Comparison of ENCODE assay signal across 13 cellular contexts in genomic region chr16:350203-350602, GRCh38. TPM values are rescaled to one million over a fixed set of nuclear protein-coding genes. Genes with fewer than 3 reads are reported as not detected.
DNase-seq lines count a peak whose midpoint lies in the region; ATAC-seq and TF ChIP-seq lines count a peak whose summit lies in the region.
"Had no signal": no experiment of that assay in that cellular context is flagged by ENCODE, and none has a peak within 500 bp of the region (broad histone marks: within the 10 kb centered on the region; RNA-seq: fewer than 3 reads in every experiment).

No MANE protein-coding gene starts in this region.

- no peaks in the 10 kb centered on the region for H3K27me3 ChIP-seq in BLaER1 treated with 17β-estradiol and CSF1 and Interleukin-3, amounts not matched to agents 10 nM and 100 nM
- H3K27me3 ChIP-seq in neuronal stem cell (ENCODE audit: control insufficient read depth in 3 of 3, insufficient read depth in 3 of 3, low read depth in 1 of 3, low read length in 3 of 3): peaks cover 0 to 12% (median 0%) of the 10 kb centered on the region in 3 experiments
- H3K27me3 ChIP-seq: BE2C had no signal

- H2BK12ac ChIP-seq in neuronal stem cell (ENCODE audit: low read length): no peak overlapping the region

- H3K14ac ChIP-seq in neuronal stem cell (ENCODE audit: low read length): no peak overlapping the region

- H4K91ac ChIP-seq in neuronal stem cell (ENCODE audit: low read depth, low read length, poor library complexity): no peak overlapping the region

- H3K4me1 Mint-ChIP-seq in Calu3 (ENCODE audit: low read depth, unreplicated experiment) (peaks cover 25% of the 10 kb centered on the region), WTC11 (peaks cover 6% of the 10 kb centered on the region), mesothelial cell of epicardium (peaks cover 9% of the 10 kb centered on the region)

- H3K4ac ChIP-seq in neuronal stem cell (ENCODE audit: low read length): no peak overlapping the region

- peaks cover 46 to 58% (median 53%) of the 10 kb centered on the region in 10 experiments for H3K4me1 ChIP-seq in BLaER1 treated with 17β-estradiol and CSF1 and Interleukin-3, amounts not matched to agents 10 nM and 100 nM
- H3K4me1 ChIP-seq in neuronal stem cell (ENCODE audit: control insufficient read depth in 2 of 2, insufficient read depth in 1 of 2, low read depth in 1 of 2, low read length in 2 of 2): peaks cover 0 to 5% of the 10 kb centered on the region in 2 donors
- H3K4me1 ChIP-seq: BE2C had no signal

- no peak overlapping the region for H2AFZ ChIP-seq in neuronal stem cell (ENCODE audit: low read length)

- H3K27me3 Mint-ChIP-seq in Calu3 (ENCODE audit: unreplicated experiment) (no peaks in the 10 kb centered on the region), WTC11 (ENCODE audit: low read depth) (no peaks in the 10 kb centered on the region; the same call in 1 of the 2 replicates), mesothelial cell of epicardium (ENCODE audit: low read depth) (no peaks in the 10 kb centered on the region)

- H3K4me2 ChIP-seq in BLaER1 treated with 17β-estradiol and CSF1 and Interleukin-3, amounts not matched to agents 10 nM and 100 nM: peak overlapping the region; percentile 78 to 98 (median 96)
- no peak overlapping the region for H3K4me2 ChIP-seq in neuronal stem cell (ENCODE audit: insufficient read depth, low read length, poor library complexity, severe bottlenecking)

- peaks cover 61 to 76% (median 67%) of the 10 kb centered on the region in 11 experiments for H4K20me1 ChIP-seq in BLaER1 treated with 17β-estradiol and CSF1 and Interleukin-3, amounts not matched to agents 10 nM and 100 nM

- H3K9ac ChIP-seq in BLaER1 treated with 17β-estradiol and CSF1 and Interleukin-3, amounts not matched to agents 10 nM and 100 nM: peak overlapping the region in 5 of 11 experiments; percentile 24 to 92 (median 35); a peak in 5 of 22 replicates
- H3K9ac ChIP-seq in neuronal stem cell (ENCODE audit: low read depth, low read length, poor library complexity): no peak overlapping the region

- H3K79me1 ChIP-seq in neuronal stem cell (ENCODE audit: low read depth, low read length): peaks cover 3% of the 10 kb centered on the region

- no peak overlapping the region for H2BK15ac ChIP-seq in neuronal stem cell (ENCODE audit: low read length)

- no peaks in the 10 kb centered on the region for H3K9me3 ChIP-seq in BLaER1 treated with 17β-estradiol and CSF1 and Interleukin-3, amounts not matched to agents 10 nM and 100 nM (replicated peaks in 1 of 11)
- H3K9me3 ChIP-seq in neuronal stem cell (replicated peaks in 1 of 2; ENCODE audit: control insufficient read depth in 2 of 2, insufficient read depth in 1 of 2, low read depth in 1 of 2, low read length in 2 of 2): peaks cover 0 to 8% of the 10 kb centered on the region in 2 donors
- H3K9me3 ChIP-seq: BE2C had no signal

- H4K8ac ChIP-seq in neuronal stem cell (ENCODE audit: low read depth, low read length): no peak overlapping the region

- H2AK5ac ChIP-seq in neuronal stem cell (ENCODE audit: low read depth, low read length): no peak overlapping the region

- TSS peak; percentile 44 for BruUV-seq in Calu3 (replicated peaks; lab: Mats Ljungman, UMichigan)

- intact Hi-C loops in Calu3 (cut with micrococcal nuclease; ENCODE audit: unreplicated experiment): no loop called here

- H3K27ac Mint-ChIP-seq in Calu3 (ENCODE audit: unreplicated experiment) (no peak overlapping the region), WTC11 (peak overlapping the region; percentile 39), mesothelial cell of epicardium (peak overlapping the region; percentile 43)

- H2BK120ac ChIP-seq in neuronal stem cell (ENCODE audit: low read depth, low read length): no peak overlapping the region

- no peak overlapping the region for H3K4me3 ChIP-seq in BLaER1 treated with 17β-estradiol and CSF1 and Interleukin-3, amounts not matched to agents 10 nM and 100 nM
- no peak overlapping the region for H3K4me3 ChIP-seq in neuronal stem cell (ENCODE audit: low read length in 2 of 2)

- peaks cover 29 to 46% (median 37%) of the 10 kb centered on the region in 11 experiments for H3K36me3 ChIP-seq in BLaER1 treated with 17β-estradiol and CSF1 and Interleukin-3, amounts not matched to agents 10 nM and 100 nM
- H3K36me3 ChIP-seq in neuronal stem cell (replicated peaks in 1 of 2; ENCODE audit: control insufficient read depth in 2 of 2, insufficient read depth in 2 of 2, low read length in 2 of 2): peaks cover 14 to 37% of the 10 kb centered on the region in 2 donors

- no peak overlapping the region for H3K23ac ChIP-seq in neuronal stem cell (ENCODE audit: low read depth, low read length, poor library complexity)

- H3K4me3 Mint-ChIP-seq in Calu3 (ENCODE audit: low read depth, unreplicated experiment): no peak overlapping the region
- H3K4me3 Mint-ChIP-seq in WTC11: peak overlapping the region; percentile 76
- peak overlapping the region; percentile 83 for H3K4me3 Mint-ChIP-seq in mesothelial cell of epicardium

- H3K18ac ChIP-seq in neuronal stem cell (ENCODE audit: low read length): no peak overlapping the region

- CTCF ChIA-PET in Calu3 (lab: Charles Lee): no interaction called here
- CTCF ChIA-PET in WTC11 (lab: Charles Lee): no interaction called here

- POLR2A ChIA-PET in WTC11 (lab: Charles Lee): no interaction called here

- WGBS in neuronal stem cell (ENCODE audit: extremely low coverage in 2 of 2, insufficient read length in 2 of 2, insufficient replicate concordance in 1 of 2), 2 donors: no CpG with 5 or more reads among the region's 8 CpGs

- no peak for TF ChIP-seq CTCF in Calu3 (IDR thresholded peaks at IDR 0.05; ENCODE audit: unreplicated experiment)
- TF ChIP-seq CTCF in WTC11 (IDR thresholded peaks at IDR 0.05): no peak
- TF ChIP-seq CTCF in mesothelial cell of epicardium (IDR thresholded peaks at IDR 0.05; ENCODE audit: unreplicated experiment): no peak

- H3K9me3 Mint-ChIP-seq in Calu3 (ENCODE audit: low read depth, unreplicated experiment) (no peaks in the 10 kb centered on the region), WTC11 (no peaks in the 10 kb centered on the region), mesothelial cell of epicardium (no peaks in the 10 kb centered on the region)

- ATAC-seq in WTC11 (no peak), HG03097 (IDR thresholded peaks at IDR 0.05; ENCODE audit: low FRiP score, unreplicated experiment) (no peak), GM19324 (IDR thresholded peaks at IDR 0.05; ENCODE audit: low FRiP score, unreplicated experiment) (no peak)
- ATAC-seq: left cardiac atrium had no signal

- H2BK5ac ChIP-seq in neuronal stem cell (ENCODE audit: low read length): no peak overlapping the region

- H3K27ac ChIP-seq in BLaER1 treated with 17β-estradiol and CSF1 and Interleukin-3, amounts not matched to agents 10 nM and 100 nM: no peak overlapping the region
- H3K27ac ChIP-seq in neuronal stem cell (replicated peaks; ENCODE audit: low read length): no peak overlapping the region

- H3K36me3 Mint-ChIP-seq in Calu3 (ENCODE audit: insufficient read depth, unreplicated experiment) (peaks cover 45% of the 10 kb centered on the region), WTC11 (peaks cover 25% of the 10 kb centered on the region), mesothelial cell of epicardium (peaks cover 18% of the 10 kb centered on the region)

- DNase-seq in Calu3: no peak
- DNase-seq in WTC11 (ENCODE audit: low spot score): no peak
- no peak for DNase-seq in mesothelial cell of epicardium (ENCODE audit: low spot score in 2 of 2, unreplicated experiment in 2 of 2)
- no peak for DNase-seq in neuronal stem cell (ENCODE audit: low spot score)
- DNase-seq: BE2C, caudate nucleus, hypothalamus, left cardiac atrium, NCI-H1694 treated with DMSO at 0.1 percent for 48 hours, NCI-H446 treated with DMSO at 0.1 percent for 48 hours had no signal

TF ChIP-seq in WTC11, 78 proteins besides CTCF, POLR2A, EP300 and RAD21 (continues in another document):
- TF ChIP-seq, protein P1, sequence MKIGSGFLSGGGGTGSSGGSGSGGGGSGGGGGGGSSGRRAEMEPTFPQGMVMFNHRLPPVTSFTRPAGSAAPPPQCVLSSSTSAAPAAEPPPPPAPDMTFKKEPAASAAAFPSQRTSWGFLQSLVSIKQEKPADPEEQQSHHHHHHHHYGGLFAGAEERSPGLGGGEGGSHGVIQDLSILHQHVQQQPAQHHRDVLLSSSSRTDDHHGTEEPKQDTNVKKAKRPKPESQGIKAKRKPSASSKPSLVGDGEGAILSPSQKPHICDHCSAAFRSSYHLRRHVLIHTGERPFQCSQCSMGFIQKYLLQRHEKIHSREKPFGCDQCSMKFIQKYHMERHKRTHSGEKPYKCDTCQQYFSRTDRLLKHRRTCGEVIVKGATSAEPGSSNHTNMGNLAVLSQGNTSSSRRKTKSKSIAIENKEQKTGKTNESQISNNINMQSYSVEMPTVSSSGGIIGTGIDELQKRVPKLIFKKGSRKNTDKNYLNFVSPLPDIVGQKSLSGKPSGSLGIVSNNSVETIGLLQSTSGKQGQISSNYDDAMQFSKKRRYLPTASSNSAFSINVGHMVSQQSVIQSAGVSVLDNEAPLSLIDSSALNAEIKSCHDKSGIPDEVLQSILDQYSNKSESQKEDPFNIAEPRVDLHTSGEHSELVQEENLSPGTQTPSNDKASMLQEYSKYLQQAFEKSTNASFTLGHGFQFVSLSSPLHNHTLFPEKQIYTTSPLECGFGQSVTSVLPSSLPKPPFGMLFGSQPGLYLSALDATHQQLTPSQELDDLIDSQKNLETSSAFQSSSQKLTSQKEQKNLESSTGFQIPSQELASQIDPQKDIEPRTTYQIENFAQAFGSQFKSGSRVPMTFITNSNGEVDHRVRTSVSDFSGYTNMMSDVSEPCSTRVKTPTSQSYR (CRISPR knock-in tag; IDR thresholded peaks at IDR 0.05): no peak

RNA-seq across cellular contexts. Expression of gene AXIN1, which starts 2.3 kb away (rescaled TPM):
- total RNA-seq in Calu3 (2022) (49.8 and 52.5 TPM in 2 replicates), WTC11 (2021) (48.0 to 50.3 TPM (median 48.9 TPM) in 3 replicates), mesothelial cell of epicardium (31.1 to 34.0 TPM (median 33.2 TPM) in 3 replicates)
- polyA plus RNA-seq in neuronal stem cell (2013, experiment 1 of 2): 19.3 TPM
- polyA plus RNA-seq in neuronal stem cell (2013, experiment 2 of 2): 18.9 TPM

RNA-seq across cellular contexts. Expression of gene MRPL28, which starts 20.1 kb away (rescaled TPM):
- total RNA-seq in Calu3 (2022): 115 and 126 TPM in 2 replicates
- total RNA-seq in WTC11 (2021): 119 to 144 TPM (median 140 TPM) in 3 replicates
- 75.3 to 75.9 TPM (median 75.9 TPM) in 3 replicates for total RNA-seq in mesothelial cell of epicardium
- polyA plus RNA-seq in neuronal stem cell (2013, experiment 1 of 2): 68.8 TPM
- polyA plus RNA-seq in neuronal stem cell (2013, experiment 2 of 2): 73.1 TPM

RNA-seq across cellular contexts. Expression of gene PGAP6, which starts 31.6 kb away (rescaled TPM):
- total RNA-seq in Calu3 (2022) (70.0 and 78.5 TPM in 2 replicates), WTC11 (2021) (104 to 108 TPM (median 107 TPM) in 3 replicates), mesothelial cell of epicardium (48.6 to 51.4 TPM (median 49.0 TPM) in 3 replicates)
- polyA plus RNA-seq in neuronal stem cell (2013, experiment 1 of 2): 30.5 TPM
- polyA plus RNA-seq in neuronal stem cell (2013, experiment 2 of 2): 28.5 TPM

RNA-seq across cellular contexts. Expression of gene NME4, which starts 46.8 kb away (rescaled TPM):
- total RNA-seq in Calu3 (2022) (88.2 and 96.5 TPM in 2 replicates), WTC11 (2021) (467 to 550 TPM (median 535 TPM) in 3 replicates), mesothelial cell of epicardium (252 to 258 TPM (median 253 TPM) in 3 replicates)
- 329 TPM for polyA plus RNA-seq in neuronal stem cell (2013, experiment 1 of 2)
- polyA plus RNA-seq in neuronal stem cell (2013, experiment 2 of 2): 313 TPM

RNA-seq across cellular contexts. Expression of gene DECR2, which starts 51.5 kb away (rescaled TPM):
- total RNA-seq in Calu3 (2022) (41.2 and 49.6 TPM in 2 replicates), WTC11 (2021) (37.8 to 43.6 TPM (median 40.7 TPM) in 3 replicates), mesothelial cell of epicardium (29.3 to 35.4 TPM (median 31.2 TPM) in 3 replicates)
- 17.1 TPM for polyA plus RNA-seq in neuronal stem cell (2013, experiment 1 of 2)
- polyA plus RNA-seq in neuronal stem cell (2013, experiment 2 of 2): 17.8 TPM
